Comparison of ENCODE assay signal across 1 cellular context in the genomic region with DNA sequence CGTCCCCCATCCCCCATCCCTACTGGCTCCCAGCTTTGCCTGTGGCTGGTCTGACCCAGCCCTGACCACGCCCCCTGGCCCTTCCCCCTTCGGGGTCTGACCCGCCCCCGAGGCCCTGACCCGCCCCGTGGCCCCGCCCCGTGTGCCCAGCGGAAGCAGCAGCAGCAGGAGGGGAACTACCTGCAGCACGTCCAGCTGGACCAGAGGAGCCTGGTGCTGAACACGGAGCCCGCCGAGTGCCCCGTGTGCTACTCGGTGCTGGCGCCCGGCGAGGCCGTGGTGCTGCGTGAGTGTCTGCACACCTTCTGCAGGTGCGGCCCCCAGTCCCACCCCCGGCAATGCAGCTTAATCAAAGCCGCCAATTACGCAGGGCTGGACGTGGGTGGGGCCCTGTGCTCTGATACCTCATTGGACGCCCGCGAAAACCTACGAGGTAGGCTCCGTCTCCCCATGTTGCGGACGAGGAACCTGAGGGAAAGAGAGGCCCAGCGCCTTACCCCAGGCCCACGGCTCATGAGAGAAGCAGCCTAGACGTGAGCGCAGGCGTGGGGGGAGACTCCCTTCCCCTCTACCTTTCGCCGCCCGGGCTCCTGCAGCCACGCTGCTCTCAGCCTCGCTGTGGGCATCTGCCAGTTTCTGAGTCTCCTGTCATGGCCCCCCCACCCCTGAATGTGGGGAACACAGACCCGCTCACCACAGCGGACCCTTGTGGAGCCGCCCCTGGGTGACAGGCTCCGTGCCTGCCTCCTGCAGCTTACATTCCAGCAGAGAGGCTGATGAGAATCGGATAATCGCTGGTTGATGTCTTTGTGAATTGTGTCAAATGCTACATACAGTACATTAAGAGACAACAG.
A peak's percentile ranks its signal among the peaks of the same experiment; 100 is the strongest.
TF ChIP-seq lines count a peak whose summit lies in the region.

No MANE protein-coding gene starts in this region.

TF ChIP-seq in HepG2, 621 proteins besides CTCF, POLR2A, EP300 and RAD21 (continued from another document):
- TF ChIP-seq, protein P1, sequence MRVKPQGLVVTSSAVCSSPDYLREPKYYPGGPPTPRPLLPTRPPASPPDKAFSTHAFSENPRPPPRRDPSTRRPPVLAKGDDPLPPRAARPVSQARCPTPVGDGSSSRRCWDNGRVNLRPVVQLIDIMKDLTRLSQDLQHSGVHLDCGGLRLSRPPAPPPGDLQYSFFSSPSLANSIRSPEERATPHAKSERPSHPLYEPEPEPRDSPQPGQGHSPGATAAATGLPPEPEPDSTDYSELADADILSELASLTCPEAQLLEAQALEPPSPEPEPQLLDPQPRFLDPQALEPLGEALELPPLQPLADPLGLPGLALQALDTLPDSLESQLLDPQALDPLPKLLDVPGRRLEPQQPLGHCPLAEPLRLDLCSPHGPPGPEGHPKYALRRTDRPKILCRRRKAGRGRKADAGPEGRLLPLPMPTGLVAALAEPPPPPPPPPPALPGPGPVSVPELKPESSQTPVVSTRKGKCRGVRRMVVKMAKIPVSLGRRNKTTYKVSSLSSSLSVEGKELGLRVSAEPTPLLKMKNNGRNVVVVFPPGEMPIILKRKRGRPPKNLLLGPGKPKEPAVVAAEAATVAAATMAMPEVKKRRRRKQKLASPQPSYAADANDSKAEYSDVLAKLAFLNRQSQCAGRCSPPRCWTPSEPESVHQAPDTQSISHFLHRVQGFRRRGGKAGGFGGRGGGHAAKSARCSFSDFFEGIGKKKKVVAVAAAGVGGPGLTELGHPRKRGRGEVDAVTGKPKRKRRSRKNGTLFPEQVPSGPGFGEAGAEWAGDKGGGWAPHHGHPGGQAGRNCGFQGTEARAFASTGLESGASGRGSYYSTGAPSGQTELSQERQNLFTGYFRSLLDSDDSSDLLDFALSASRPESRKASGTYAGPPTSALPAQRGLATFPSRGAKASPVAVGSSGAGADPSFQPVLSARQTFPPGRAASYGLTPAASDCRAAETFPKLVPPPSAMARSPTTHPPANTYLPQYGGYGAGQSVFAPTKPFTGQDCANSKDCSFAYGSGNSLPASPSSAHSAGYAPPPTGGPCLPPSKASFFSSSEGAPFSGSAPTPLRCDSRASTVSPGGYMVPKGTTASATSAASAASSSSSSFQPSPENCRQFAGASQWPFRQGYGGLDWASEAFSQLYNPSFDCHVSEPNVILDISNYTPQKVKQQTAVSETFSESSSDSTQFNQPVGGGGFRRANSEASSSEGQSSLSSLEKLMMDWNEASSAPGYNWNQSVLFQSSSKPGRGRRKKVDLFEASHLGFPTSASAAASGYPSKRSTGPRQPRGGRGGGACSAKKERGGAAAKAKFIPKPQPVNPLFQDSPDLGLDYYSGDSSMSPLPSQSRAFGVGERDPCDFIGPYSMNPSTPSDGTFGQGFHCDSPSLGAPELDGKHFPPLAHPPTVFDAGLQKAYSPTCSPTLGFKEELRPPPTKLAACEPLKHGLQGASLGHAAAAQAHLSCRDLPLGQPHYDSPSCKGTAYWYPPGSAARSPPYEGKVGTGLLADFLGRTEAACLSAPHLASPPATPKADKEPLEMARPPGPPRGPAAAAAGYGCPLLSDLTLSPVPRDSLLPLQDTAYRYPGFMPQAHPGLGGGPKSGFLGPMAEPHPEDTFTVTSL (CRISPR knock-in tag; IDR thresholded peaks at IDR 0.05; ENCODE audit: borderline replicate concordance): no peak
- TF ChIP-seq DR1 (CRISPR knock-in tag; IDR thresholded peaks at IDR 0.05) (peak; percentile 8; the same call in 1 of the 2 replicates), TMF1 (CRISPR knock-in tag; IDR thresholded peaks at IDR 0.05; ENCODE audit: low read depth) (peak; percentile 38; the same call in 1 of the 2 replicates), SPEN (CRISPR knock-in tag; IDR thresholded peaks at IDR 0.05; ENCODE audit: low read depth) (no peak), GZF1 (CRISPR knock-in tag; IDR thresholded peaks at IDR 0.05) (no peak), ZNF883 (CRISPR knock-in tag; IDR thresholded peaks at IDR 0.05; ENCODE audit: not compliant biosample characterization) (peak; percentile 58), SP4 (CRISPR knock-in tag; IDR thresholded peaks at IDR 0.05) (0 out of 2 replicates have a peak, but pooled peaks have one; percentile 3), DNMT1 (CRISPR knock-in tag; IDR thresholded peaks at IDR 0.05) (0 out of 2 replicates have a peak, but pooled peaks have one; percentile 61), SP2 (CRISPR knock-in tag; IDR thresholded peaks at IDR 0.05) (0 out of 2 replicates have a peak, but pooled peaks have one; percentile 30), SAFB2 (CRISPR knock-in tag; IDR thresholded peaks at IDR 0.05; ENCODE audit: borderline replicate concordance, low read depth) (0 out of 2 replicates have a peak, but pooled peaks have one; percentile 18), FOXK2 (IDR thresholded peaks at IDR 0.05) (no peak)
- TF ChIP-seq, protein P2, sequence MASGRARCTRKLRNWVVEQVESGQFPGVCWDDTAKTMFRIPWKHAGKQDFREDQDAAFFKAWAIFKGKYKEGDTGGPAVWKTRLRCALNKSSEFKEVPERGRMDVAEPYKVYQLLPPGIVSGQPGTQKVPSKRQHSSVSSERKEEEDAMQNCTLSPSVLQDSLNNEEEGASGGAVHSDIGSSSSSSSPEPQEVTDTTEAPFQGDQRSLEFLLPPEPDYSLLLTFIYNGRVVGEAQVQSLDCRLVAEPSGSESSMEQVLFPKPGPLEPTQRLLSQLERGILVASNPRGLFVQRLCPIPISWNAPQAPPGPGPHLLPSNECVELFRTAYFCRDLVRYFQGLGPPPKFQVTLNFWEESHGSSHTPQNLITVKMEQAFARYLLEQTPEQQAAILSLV (CRISPR knock-in tag; IDR thresholded peaks at IDR 0.05; ENCODE audit: borderline replicate concordance): 0 out of 2 replicates have a peak, but pooled peaks have one; percentile 40
- TF ChIP-seq, protein P3, sequence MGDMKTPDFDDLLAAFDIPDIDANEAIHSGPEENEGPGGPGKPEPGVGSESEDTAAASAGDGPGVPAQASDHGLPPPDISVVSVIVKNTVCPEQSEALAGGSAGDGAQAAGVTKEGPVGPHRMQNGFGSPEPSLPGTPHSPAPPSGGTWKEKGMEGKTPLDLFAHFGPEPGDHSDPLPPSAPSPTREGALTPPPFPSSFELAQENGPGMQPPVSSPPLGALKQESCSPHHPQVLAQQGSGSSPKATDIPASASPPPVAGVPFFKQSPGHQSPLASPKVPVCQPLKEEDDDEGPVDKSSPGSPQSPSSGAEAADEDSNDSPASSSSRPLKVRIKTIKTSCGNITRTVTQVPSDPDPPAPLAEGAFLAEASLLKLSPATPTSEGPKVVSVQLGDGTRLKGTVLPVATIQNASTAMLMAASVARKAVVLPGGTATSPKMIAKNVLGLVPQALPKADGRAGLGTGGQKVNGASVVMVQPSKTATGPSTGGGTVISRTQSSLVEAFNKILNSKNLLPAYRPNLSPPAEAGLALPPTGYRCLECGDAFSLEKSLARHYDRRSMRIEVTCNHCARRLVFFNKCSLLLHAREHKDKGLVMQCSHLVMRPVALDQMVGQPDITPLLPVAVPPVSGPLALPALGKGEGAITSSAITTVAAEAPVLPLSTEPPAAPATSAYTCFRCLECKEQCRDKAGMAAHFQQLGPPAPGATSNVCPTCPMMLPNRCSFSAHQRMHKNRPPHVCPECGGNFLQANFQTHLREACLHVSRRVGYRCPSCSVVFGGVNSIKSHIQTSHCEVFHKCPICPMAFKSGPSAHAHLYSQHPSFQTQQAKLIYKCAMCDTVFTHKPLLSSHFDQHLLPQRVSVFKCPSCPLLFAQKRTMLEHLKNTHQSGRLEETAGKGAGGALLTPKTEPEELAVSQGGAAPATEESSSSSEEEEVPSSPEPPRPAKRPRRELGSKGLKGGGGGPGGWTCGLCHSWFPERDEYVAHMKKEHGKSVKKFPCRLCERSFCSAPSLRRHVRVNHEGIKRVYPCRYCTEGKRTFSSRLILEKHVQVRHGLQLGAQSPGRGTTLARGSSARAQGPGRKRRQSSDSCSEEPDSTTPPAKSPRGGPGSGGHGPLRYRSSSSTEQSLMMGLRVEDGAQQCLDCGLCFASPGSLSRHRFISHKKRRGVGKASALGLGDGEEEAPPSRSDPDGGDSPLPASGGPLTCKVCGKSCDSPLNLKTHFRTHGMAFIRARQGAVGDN (CRISPR knock-in tag; IDR thresholded peaks at IDR 0.05): peak; percentile 42
